15 cellular contexts compared by ENCODE assay signal in the genomic region with DNA sequence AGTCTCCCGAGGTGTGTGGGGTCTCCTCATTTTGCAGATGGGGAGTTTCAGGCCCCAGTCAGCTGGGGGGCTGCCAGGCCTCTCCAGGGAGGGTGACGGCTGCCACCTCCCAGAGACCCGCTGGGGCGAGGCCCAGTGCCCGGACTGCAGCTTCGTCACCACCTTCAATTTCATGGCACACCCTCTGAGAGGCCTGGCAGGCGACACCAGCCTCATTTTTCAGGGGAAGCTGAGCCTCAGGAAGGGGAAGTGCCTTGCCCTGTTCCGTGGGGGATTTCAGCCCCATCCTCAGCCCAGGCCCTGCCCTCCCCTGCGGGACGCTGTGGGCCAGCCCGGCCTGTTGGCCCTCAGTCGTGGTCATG. TPM values are rescaled to one million over a fixed set of nuclear protein-coding genes. Genes with fewer than 3 reads are reported as not detected.
"Had no signal": no experiment of that assay in that cellular context is flagged by ENCODE, and none has a peak within 500 bp of the region (broad histone marks: within the 10 kb centered on the region; RNA-seq: fewer than 3 reads in every experiment).

No MANE protein-coding gene starts in this region.

RNA-seq across cellular contexts. Expression of a gene that starts 0.4 kb away (rescaled TPM):
- total RNA-seq: activated B cell treated with CpG ODN at 0.5 μM for 24 hours; activated CD8-positive, alpha-beta T cell treated with anti-CD3 and anti-CD28 coated beads for 36 hours; activated naive CD4-positive, alpha-beta T cell treated with anti-CD3 and anti-CD28 coated beads for 36 hours; activated T-cell treated with anti-CD3 and anti-CD28 coated beads, Interleukin-2, amount 50 U/mL, for 4 hours; activated T-helper 17 cell treated with anti-CD3 and anti-CD28 coated beads, Interleukin-2, amount 50 U/mL, for 72 hours; adrenal gland; ascending aorta; breast epithelium; cardiac muscle cell; endodermal cell; epithelial cell of proximal tubule; esophagus muscularis mucosa; foreskin keratinocyte; gastrocnemius medialis; T-helper 17 cell had no signal
- polyA plus RNA-seq: adrenal gland, cardiac muscle cell, foreskin keratinocyte had no signal
